In the genomic region with DNA sequence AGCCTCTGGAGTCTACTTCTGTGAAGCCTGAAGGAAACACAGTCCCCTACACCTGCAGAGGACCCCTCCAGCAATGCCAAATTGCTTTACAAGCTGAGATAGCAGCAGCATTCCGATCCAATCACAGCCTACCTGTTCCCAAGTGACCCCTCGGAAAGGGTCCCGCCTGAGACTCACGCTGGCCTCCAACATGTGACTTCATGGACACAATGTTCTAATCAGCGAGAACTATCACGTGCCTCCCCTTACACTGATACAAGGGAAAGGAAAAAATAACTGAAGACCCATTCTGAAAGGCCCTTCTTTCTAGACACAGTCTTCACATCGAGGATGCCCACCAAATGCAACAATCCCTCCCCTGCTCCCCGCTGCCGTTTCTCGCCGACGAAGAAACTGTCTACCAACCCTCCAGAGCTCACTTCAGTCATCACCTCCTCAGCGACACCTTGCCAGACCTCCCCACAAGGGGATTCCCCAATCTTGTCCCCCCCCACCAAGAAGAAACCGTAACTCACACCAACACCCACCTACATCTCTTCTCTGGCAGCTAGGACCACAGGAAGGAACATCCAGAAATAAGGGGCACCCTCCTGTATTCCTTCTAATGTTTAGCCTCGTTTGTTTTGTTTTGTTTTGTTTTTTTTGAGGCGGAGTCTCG, we compare ENCODE assay signal across 2 cellular contexts.
TF ChIP-seq lines count a peak whose summit lies in the region.

No MANE protein-coding gene starts in this region.

TF ChIP-seq in IMR-90, 13 proteins besides CTCF, POLR2A, EP300 and RAD21:
- TF ChIP-seq RCOR1 (IDR thresholded peaks at IDR 0.05; ENCODE audit: insufficient replicate concordance, low read length) (no peak), CEBPB (IDR thresholded peaks at IDR 0.05; ENCODE audit: low read depth, low read length) (no peak), SMC3 (IDR thresholded peaks at IDR 0.05; ENCODE audit: low read depth, low read length) (no peak), MAFK (IDR thresholded peaks at IDR 0.05; ENCODE audit: low read depth, low read length) (no peak), FOS (IDR thresholded peaks at IDR 0.05; ENCODE audit: low read depth, low read length) (no peak), NFE2L2 (IDR thresholded peaks at IDR 0.05; ENCODE audit: low read depth, low read length) (no peak), BHLHE40 (IDR thresholded peaks at IDR 0.05; ENCODE audit: low read depth, low read length) (no peak), CHD1 (IDR thresholded peaks at IDR 0.05; ENCODE audit: low read depth, low read length) (no peak), USF2 (IDR thresholded peaks at IDR 0.05; ENCODE audit: low read depth, low read length) (no peak), MAZ (IDR thresholded peaks at IDR 0.05; ENCODE audit: borderline replicate concordance, low read depth, low read length) (no peak), MXI1 (IDR thresholded peaks at IDR 0.05; ENCODE audit: borderline replicate concordance, low read depth, low read length) (no peak), RFX5 (IDR thresholded peaks at IDR 0.05; ENCODE audit: low read depth, low read length) (no peak)
- TF ChIP-seq, protein P1, sequence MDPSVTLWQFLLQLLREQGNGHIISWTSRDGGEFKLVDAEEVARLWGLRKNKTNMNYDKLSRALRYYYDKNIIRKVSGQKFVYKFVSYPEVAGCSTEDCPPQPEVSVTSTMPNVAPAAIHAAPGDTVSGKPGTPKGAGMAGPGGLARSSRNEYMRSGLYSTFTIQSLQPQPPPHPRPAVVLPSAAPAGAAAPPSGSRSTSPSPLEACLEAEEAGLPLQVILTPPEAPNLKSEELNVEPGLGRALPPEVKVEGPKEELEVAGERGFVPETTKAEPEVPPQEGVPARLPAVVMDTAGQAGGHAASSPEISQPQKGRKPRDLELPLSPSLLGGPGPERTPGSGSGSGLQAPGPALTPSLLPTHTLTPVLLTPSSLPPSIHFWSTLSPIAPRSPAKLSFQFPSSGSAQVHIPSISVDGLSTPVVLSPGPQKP (IDR thresholded peaks at IDR 0.05; ENCODE audit: borderline replicate concordance, low read depth, low read length), result no peak

TF ChIP-seq in SK-N-SH, 30 proteins besides CTCF, POLR2A, EP300 and RAD21:
- no peak for TF ChIP-seq TAF1 (IDR thresholded peaks at IDR 0.05; ENCODE audit: borderline replicate concordance, low read depth, low read length)
- no peak for TF ChIP-seq FOXM1 (IDR thresholded peaks at IDR 0.05; ENCODE audit: low read depth)
- no peak for TF ChIP-seq TEAD4 (IDR thresholded peaks at IDR 0.05; ENCODE audit: borderline replicate concordance, insufficient read depth)
- no peak for TF ChIP-seq SIN3A (IDR thresholded peaks at IDR 0.05; ENCODE audit: borderline replicate concordance, low read depth, low read length)
- no peak for TF ChIP-seq FOSL2 (IDR thresholded peaks at IDR 0.05; ENCODE audit: borderline replicate concordance, low read depth)
